16 cellular contexts compared by ENCODE assay signal in genomic region chr3:40382617-40382979, GRCh38.
"Had no signal": no experiment of that assay in that cellular context is flagged by ENCODE, and none has a peak within 500 bp of the region (broad histone marks: within the 10 kb centered on the region; RNA-seq: fewer than 3 reads in every experiment).

No MANE protein-coding gene starts in this region.

- H3K36me3 ChIP-seq: left ventricle myocardium inferior, ovary, tibial artery, uterus had no signal

- ATAC-seq: activated CD8-positive, alpha-beta T cell treated with anti-CD3 and anti-CD28 coated beads, Interleukin-2, amount 10 ng/mL, durations not matched to agents 7 days and 5 days; mucosa of descending colon; naive thymus-derived CD4-positive, alpha-beta T cell; stimulated activated memory B cell treated with anti-CD40 and anti-IgM and Interleukin-4, amounts not matched to agents 10 μg/mL and 1 μg/mL and 100 μg/mL, for 72 hours had no signal

- H3K36me3 Mint-ChIP-seq: activated naive CD8-positive, alpha-beta T cell treated with anti-CD3 and anti-CD28 coated beads, Interleukin-2, amount 10 ng/mL, durations not matched to agents 7 days and 5 days had no signal

- H3K9me3 Mint-ChIP-seq: activated naive CD8-positive, alpha-beta T cell treated with anti-CD3 and anti-CD28 coated beads, Interleukin-2, amount 10 ng/mL, durations not matched to agents 7 days and 5 days; T-helper 1 cell treated with Interleukin-12 subunit alpha and Interleukin-12 subunit beta and Interleukin-4 antibody, amounts not matched to agents 30 μg/mL and 1 μg/mL, for 36 hours had no signal

- H3K4me3 ChIP-seq: left ventricle myocardium inferior, mucosa of descending colon, ovary, tibial artery, uterus had no signal

- DNase-seq: activated B cell treated with CpG ODN at 0.5 μM for 24 hours; activated CD4-positive, alpha-beta T cell treated with anti-CD3 and anti-CD28 coated beads, Interleukin-2, amount 10 ng/mL, durations not matched to agents 24 days and 14 days; activated CD8-positive, alpha-beta memory T cell treated with anti-CD3 and anti-CD28 coated beads, Interleukin-2, amount 50 U/mL, for 4 hours; activated CD8-positive, alpha-beta T cell treated with anti-CD3 and anti-CD28 coated beads, Interleukin-2, amount 10 ng/mL, durations not matched to agents 7 days and 5 days; activated gamma-delta T cell treated with Interleukin-2 at 50 U/mL for 16 hours; activated naive CD8-positive, alpha-beta T cell treated with anti-CD3 and anti-CD28 coated beads, Interleukin-2, amount 10 ng/mL, durations not matched to agents 7 days and 5 days; activated T-cell treated with anti-CD3 and anti-CD28 coated beads, Interleukin-2, amount 50 U/mL, for 72 hours; aorta; left ventricle myocardium inferior; mucosa of descending colon; naive thymus-derived CD4-positive, alpha-beta T cell; ovary; tibial artery; uterus had no signal

- H3K27me3 ChIP-seq: ovary, uterus had no signal

- H3K4me1 ChIP-seq: uterus had no signal

- H3K4me3 Mint-ChIP-seq: activated B cell treated with CpG ODN at 0.5 μM for 24 hours; activated CD4-positive, alpha-beta T cell treated with anti-CD3 and anti-CD28 coated beads, Interleukin-2, amount 10 ng/mL, durations not matched to agents 24 days and 14 days; activated CD8-positive, alpha-beta T cell treated with anti-CD3 and anti-CD28 coated beads, Interleukin-2, amount 10 ng/mL, durations not matched to agents 7 days and 5 days; activated naive CD8-positive, alpha-beta T cell treated with anti-CD3 and anti-CD28 coated beads, Interleukin-2, amount 10 ng/mL, durations not matched to agents 7 days and 5 days; activated T-cell treated with anti-CD3 and anti-CD28 coated beads, Interleukin-2, amount 50 U/mL, for 72 hours; naive thymus-derived CD4-positive, alpha-beta T cell; stimulated activated memory B cell treated with anti-CD40 and anti-IgM and Interleukin-4, amounts not matched to agents 10 μg/mL and 1 μg/mL and 100 μg/mL, for 72 hours; T-helper 1 cell treated with Interleukin-12 subunit alpha and Interleukin-12 subunit beta and Interleukin-4 antibody, amounts not matched to agents 30 μg/mL and 1 μg/mL, for 36 hours had no signal

- H3K27ac ChIP-seq: left ventricle myocardium inferior, ovary, tibial artery, uterus had no signal

- H3K27ac Mint-ChIP-seq: activated B cell treated with CpG ODN at 0.5 μM for 24 hours; activated CD4-positive, alpha-beta T cell treated with anti-CD3 and anti-CD28 coated beads, Interleukin-2, amount 10 ng/mL, durations not matched to agents 24 days and 14 days; activated CD8-positive, alpha-beta T cell treated with anti-CD3 and anti-CD28 coated beads, Interleukin-2, amount 10 ng/mL, durations not matched to agents 7 days and 5 days; activated naive CD8-positive, alpha-beta T cell treated with anti-CD3 and anti-CD28 coated beads, Interleukin-2, amount 10 ng/mL, durations not matched to agents 7 days and 5 days; activated T-cell treated with anti-CD3 and anti-CD28 coated beads, Interleukin-2, amount 50 U/mL, for 72 hours; naive thymus-derived CD4-positive, alpha-beta T cell; stimulated activated memory B cell treated with anti-CD40 and anti-IgM and Interleukin-4, amounts not matched to agents 10 μg/mL and 1 μg/mL and 100 μg/mL, for 72 hours; T-helper 1 cell treated with Interleukin-12 subunit alpha and Interleukin-12 subunit beta and Interleukin-4 antibody, amounts not matched to agents 30 μg/mL and 1 μg/mL, for 36 hours had no signal

- H3K9me3 ChIP-seq: mucosa of descending colon, ovary, tibial artery, uterus had no signal
